In genomic region chr14:103935102-103935501, GRCh38 we compare ENCODE assay signal across 39 cellular contexts. TPM values are rescaled to one million over a fixed set of nuclear protein-coding genes. Genes with fewer than 3 reads are reported as not detected.
"Had no signal": no experiment of that assay in that cellular context is flagged by ENCODE, and none has a peak within 500 bp of the region (broad histone marks: within the 10 kb centered on the region; RNA-seq: fewer than 3 reads in every experiment).

No MANE protein-coding gene starts in this region.

- H2AFZ ChIP-seq: hepatocyte had no signal

- H3K36me3 ChIP-seq: ascending aorta, breast epithelium, esophagus squamous epithelium, gastroesophageal sphincter, WERI-Rb-1 had no signal

- H3K4me1 ChIP-seq: ascending aorta, breast epithelium, gastroesophageal sphincter had no signal

- H3K4me3 Mint-ChIP-seq: activated B cell treated with CpG ODN at 0.5 μM for 24 hours; activated CD8-positive, alpha-beta T cell treated with anti-CD3 and anti-CD28 coated beads for 36 hours; activated naive CD4-positive, alpha-beta T cell treated with anti-CD3 and anti-CD28 coated beads, Interleukin-2, amount 10 ng/mL, durations not matched to agents 7 days and 5 days; activated naive CD8-positive, alpha-beta T cell; activated T-cell treated with anti-CD3 and anti-CD28 coated beads, Interleukin-2, amount 50 U/mL, for 24 hours; activated T-cell treated with anti-CD3 and anti-CD28 coated beads, Interleukin-2, amount 50 U/mL, for 72 hours; brain; central memory CD8-positive, alpha-beta T cell; dendritic cell treated with granulocyte-macrophage colony-stimulating factor and Interleukin-4, amounts not matched to agents 40 ng/mL and 50 ng/mL, for 4 days; effector memory CD8-positive, alpha-beta T cell; T-cell; T-helper 1 cell treated with Interleukin-12 subunit alpha and Interleukin-12 subunit beta and Interleukin-4 antibody, amounts not matched to agents 30 μg/mL and 1 μg/mL, for 36 hours; T-helper 2 cell treated with Interferon-gamma antibody and Interleukin-4, amounts not matched to agents 5 μg/mL and 100 μg/mL, for 36 hours had no signal

- H3K27me3 ChIP-seq: ascending aorta, gastroesophageal sphincter, hepatocyte had no signal

- H3K4me1 Mint-ChIP-seq: brain; central memory CD8-positive, alpha-beta T cell; T-cell had no signal

- ATAC-seq: activated CD4-positive, CD25-positive, alpha-beta regulatory T cell treated with anti-CD3 and anti-CD28 coated beads, Interleukin-2, amount 50 U/mL, for 24 hours; activated CD8-positive, alpha-beta T cell treated with anti-CD3 and anti-CD28 coated beads for 36 hours; activated T-cell treated with anti-CD3 and anti-CD28 coated beads, Interleukin-2, amount 50 U/mL, for 72 hours; effector memory CD8-positive, alpha-beta T cell; gastroesophageal sphincter; heart right ventricle; T-cell had no signal

- H3K4me3 ChIP-seq: ascending aorta, breast epithelium, coronary artery, dorsolateral prefrontal cortex, esophagus squamous epithelium, gastroesophageal sphincter, heart right ventricle, hepatocyte had no signal

- H3K36me3 Mint-ChIP-seq: activated naive CD4-positive, alpha-beta T cell treated with anti-CD3 and anti-CD28 coated beads, Interleukin-2, amount 10 ng/mL, durations not matched to agents 7 days and 5 days; activated naive CD8-positive, alpha-beta T cell; brain; T-cell had no signal

- H3K27ac Mint-ChIP-seq: activated B cell treated with CpG ODN at 0.5 μM for 24 hours; activated CD8-positive, alpha-beta T cell treated with anti-CD3 and anti-CD28 coated beads for 36 hours; activated naive CD4-positive, alpha-beta T cell treated with anti-CD3 and anti-CD28 coated beads, Interleukin-2, amount 10 ng/mL, durations not matched to agents 7 days and 5 days; activated naive CD8-positive, alpha-beta T cell; activated T-cell treated with anti-CD3 and anti-CD28 coated beads, Interleukin-2, amount 50 U/mL, for 24 hours; activated T-cell treated with anti-CD3 and anti-CD28 coated beads, Interleukin-2, amount 50 U/mL, for 72 hours; brain; dendritic cell treated with granulocyte-macrophage colony-stimulating factor and Interleukin-4, amounts not matched to agents 40 ng/mL and 50 ng/mL, for 4 days; effector memory CD8-positive, alpha-beta T cell; T-cell; T-helper 1 cell treated with Interleukin-12 subunit alpha and Interleukin-12 subunit beta and Interleukin-4 antibody, amounts not matched to agents 30 μg/mL and 1 μg/mL, for 36 hours; T-helper 2 cell treated with Interferon-gamma antibody and Interleukin-4, amounts not matched to agents 5 μg/mL and 100 μg/mL, for 36 hours had no signal

- H3K4me2 ChIP-seq: hepatocyte had no signal

- H3K9me3 Mint-ChIP-seq: activated B cell treated with CpG ODN at 0.5 μM for 24 hours; activated CD8-positive, alpha-beta T cell treated with anti-CD3 and anti-CD28 coated beads for 36 hours; activated naive CD4-positive, alpha-beta T cell treated with anti-CD3 and anti-CD28 coated beads, Interleukin-2, amount 10 ng/mL, durations not matched to agents 7 days and 5 days; activated T-cell treated with anti-CD3 and anti-CD28 coated beads, Interleukin-2, amount 50 U/mL, for 24 hours; activated T-cell treated with anti-CD3 and anti-CD28 coated beads, Interleukin-2, amount 50 U/mL, for 72 hours; brain; central memory CD8-positive, alpha-beta T cell; dendritic cell treated with granulocyte-macrophage colony-stimulating factor and Interleukin-4, amounts not matched to agents 40 ng/mL and 50 ng/mL, for 4 days; effector memory CD8-positive, alpha-beta T cell; T-cell; T-helper 1 cell treated with Interleukin-12 subunit alpha and Interleukin-12 subunit beta and Interleukin-4 antibody, amounts not matched to agents 30 μg/mL and 1 μg/mL, for 36 hours; T-helper 2 cell treated with Interferon-gamma antibody and Interleukin-4, amounts not matched to agents 5 μg/mL and 100 μg/mL, for 36 hours had no signal

- H3K79me2 ChIP-seq: hepatocyte had no signal

- H3K27me3 Mint-ChIP-seq: activated B cell treated with CpG ODN at 0.5 μM for 24 hours; dendritic cell treated with granulocyte-macrophage colony-stimulating factor and Interleukin-4, amounts not matched to agents 40 ng/mL and 50 ng/mL, for 4 days had no signal

- DNase-seq: activated B cell treated with CpG ODN at 0.5 μM for 24 hours; activated CD4-positive, alpha-beta T cell treated with anti-CD3 and anti-CD28 coated beads for 48 hours; activated CD4-positive, alpha-beta T cell treated with anti-CD3 and anti-CD28 coated beads, Interleukin-2, amount 50 U/mL, for 1 hour; activated CD4-positive, alpha-beta T cell treated with anti-CD3 and anti-CD28 coated beads, Interleukin-2, amount 50 U/mL, for 48 hours; activated CD8-positive, alpha-beta memory T cell treated with anti-CD3 and anti-CD28 coated beads for 24 hours; activated CD8-positive, alpha-beta memory T cell treated with anti-CD3 and anti-CD28 coated beads, Interleukin-2, amount 50 U/mL, for 48 hours; activated CD8-positive, alpha-beta T cell treated with anti-CD3 and anti-CD28 coated beads for 36 hours; activated gamma-delta T cell; activated naive CD4-positive, alpha-beta T cell; activated naive CD4-positive, alpha-beta T cell treated with anti-CD3 and anti-CD28 coated beads, Interleukin-2, amount 10 ng/mL, durations not matched to agents 7 days and 5 days; activated T-cell treated with anti-CD3 and anti-CD28 coated beads for 4 hours; activated T-cell treated with anti-CD3 and anti-CD28 coated beads, Interleukin-2, amount 50 U/mL, for 24 hours; activated T-cell treated with anti-CD3 and anti-CD28 coated beads, Interleukin-2, amount 50 U/mL, for 72 hours; dorsolateral prefrontal cortex; effector CD4-positive, alpha-beta T cell; effector memory CD8-positive, alpha-beta T cell; esophagus squamous epithelium; foreskin melanocyte; heart right ventricle; T-cell; T1000; WERI-Rb-1 had no signal

- H3K9me3 ChIP-seq: ascending aorta, breast epithelium, esophagus squamous epithelium, gastroesophageal sphincter, heart right ventricle had no signal

RNA-seq across cellular contexts. Expression of gene RD3L, which starts 7.2 kb away (rescaled TPM):
- total RNA-seq: activated B cell treated with CpG ODN at 0.5 μM for 24 hours; activated CD8-positive, alpha-beta T cell treated with anti-CD3 and anti-CD28 coated beads for 36 hours; activated T-cell treated with anti-CD3 and anti-CD28 coated beads, Interleukin-2, amount 50 U/mL, for 72 hours; ascending aorta; breast epithelium; cerebellum; dorsolateral prefrontal cortex; endothelial cell of umbilical vein; esophagus squamous epithelium; fibroblast of lung; fibroblast of villous mesenchyme; gastroesophageal sphincter; glomerular endothelial cell; hepatocyte; T-cell had no signal
